In genomic region chr5:75054110-75054930, GRCh38 we compare ENCODE assay signal across 9 cellular contexts. TPM values are rescaled to one million over a fixed set of nuclear protein-coding genes. Genes with fewer than 3 reads are reported as not detected.
DNase-seq lines count a peak whose midpoint lies in the region; ATAC-seq, FAIRE-seq and TF ChIP-seq lines count a peak whose summit lies in the region.
"Had no signal": no experiment of that assay in that cellular context is flagged by ENCODE, and none has a peak within 500 bp of the region (broad histone marks: within the 10 kb centered on the region; RNA-seq: fewer than 3 reads in every experiment).

No MANE protein-coding gene starts in this region.

- peak overlapping the region; percentile 78 for H3K4me3 Mint-ChIP-seq in stimulated activated naive B cell treated with anti-CD40 and anti-IgM and Interleukin-4, amounts not matched to agents 10 μg/mL and 1 μg/mL and 100 μg/mL, for 72 hours

- WGBS in GM12878 (ENCODE audit: insufficient coverage, insufficient replicate concordance, low lambda C conversion rate, missing lambda C conversion rate), result 48% methylated on average over 29 of the region's 29 CpGs

- H3K4me1 Mint-ChIP-seq in stimulated activated naive B cell treated with anti-CD40 and anti-IgM and Interleukin-4, amounts not matched to agents 10 μg/mL and 1 μg/mL and 100 μg/mL, for 72 hours, result peaks cover 5 to 13% of the 10 kb centered on the region in 2 donors

- no peak for TF ChIP-seq EP300 in GM12878 (IDR thresholded peaks at IDR 0.05; ENCODE audit: borderline replicate concordance in 1 of 2, control insufficient read depth in 1 of 2, low read depth in 2 of 2, low read length in 2 of 2)

- ATAC-seq in Right ventricle myocardium inferior (peak; percentile 12), GM12878 (no peak), HG03354 (IDR thresholded peaks at IDR 0.05; ENCODE audit: poor library complexity, severe bottlenecking, unreplicated experiment) (no peak), GM18519 (IDR thresholded peaks at IDR 0.05; ENCODE audit: low FRiP score, unreplicated experiment) (no peak), HG03025 (IDR thresholded peaks at IDR 0.05; ENCODE audit: low FRiP score, unreplicated experiment) (no peak)
- ATAC-seq in stimulated activated naive B cell treated with anti-CD40 and anti-IgM and Interleukin-4, amounts not matched to agents 10 μg/mL and 1 μg/mL and 100 μg/mL, for 72 hours (replicated peaks), result no peak

- CTCF ChIA-PET in GM12878 (lab: Yijun Ruan, JAX), result no interaction called here

- peak overlapping the region; percentile 73 for H3K4me3 ChIP-seq in GM12878

- peaks cover 2% of the 10 kb centered on the region; the same call in 1 of the 2 replicates for H4K20me1 ChIP-seq in GM12878 (ENCODE audit: control insufficient read depth, insufficient read depth)

- intact Hi-C loops in Right ventricle myocardium inferior (cut with DNase I) (loop anchor here (10.0 kb wide), 1 partner anchor 280 kb away; the partner anchor contains the start of gene HMGCR), cardiac septum (cut with DNase I) (loop anchor here (5.0 kb wide), 1 partner anchor 283 kb away; the partner anchor contains the start of gene HMGCR), GM12878 (cut with micrococcal nuclease; ENCODE audit: unreplicated experiment) (no loop called here)

- in situ Hi-C loops in GM12878 (cut with MboI), result no loop called here

- TF ChIP-seq CTCF in GM12878 (IDR thresholded peaks at IDR 0.05 in 2 of 3, conservative IDR thresholded peaks at IDR 0.05 in 1 of 3; ENCODE audit: control insufficient read depth in 2 of 3, extremely low read depth in 1 of 3, insufficient read depth in 1 of 3, low read depth in 3 of 3, low read length in 3 of 3), result no peak

- H3K9me3 Mint-ChIP-seq in stimulated activated naive B cell treated with anti-CD40 and anti-IgM and Interleukin-4, amounts not matched to agents 10 μg/mL and 1 μg/mL and 100 μg/mL, for 72 hours, result no peaks in the 10 kb centered on the region

- H2AFZ ChIP-seq in GM12878 (ENCODE audit: control insufficient read depth, low read depth, low read length), result no peak overlapping the region; the same call in 1 of the 2 replicates

- POLR2A ChIA-PET in GM12878 (lab: Charles Lee), result no interaction called here

- H3K36me3 Mint-ChIP-seq in stimulated activated naive B cell treated with anti-CD40 and anti-IgM and Interleukin-4, amounts not matched to agents 10 μg/mL and 1 μg/mL and 100 μg/mL, for 72 hours, result no peaks in the 10 kb centered on the region

- peaks cover 6 to 13% of the 10 kb centered on the region in 2 experiments; a peak in 3 of 4 replicates for H3K27me3 ChIP-seq in GM12878 (replicated peaks in 1 of 2; ENCODE audit: control insufficient read depth in 2 of 2, insufficient read depth in 2 of 2, low read length in 1 of 2)

- no peaks in the 10 kb centered on the region for H3K36me3 ChIP-seq in GM12878 (ENCODE audit: control insufficient read depth in 2 of 2, insufficient read depth in 2 of 2, low read length in 1 of 2)

- H3K9ac ChIP-seq in GM12878 (ENCODE audit: control insufficient read depth, insufficient read depth, low read length), result no peak overlapping the region

- H3K27ac ChIP-seq in GM12878 (ENCODE audit: control insufficient read depth, insufficient read depth), result no peak overlapping the region

- H3K4me2 ChIP-seq in GM12878 (ENCODE audit: control insufficient read depth, insufficient read depth), result peak overlapping the region; percentile 82

- BruUV-seq in GM12878 (replicated peaks; lab: Mats Ljungman, UMichigan), result no TSS peak

- H3K4me1 ChIP-seq in GM12878 (ENCODE audit: control insufficient read depth, insufficient read depth, low read length), result peaks cover 3% of the 10 kb centered on the region; the same call in 1 of the 2 replicates

- no peaks in the 10 kb centered on the region for H3K9me3 ChIP-seq in GM12878 (replicated peaks; ENCODE audit: control insufficient read depth, insufficient read depth, low read length)

- no peak overlapping the region for H3K27ac Mint-ChIP-seq in stimulated activated naive B cell treated with anti-CD40 and anti-IgM and Interleukin-4, amounts not matched to agents 10 μg/mL and 1 μg/mL and 100 μg/mL, for 72 hours

- H3K27me3 Mint-ChIP-seq in stimulated activated naive B cell treated with anti-CD40 and anti-IgM and Interleukin-4, amounts not matched to agents 10 μg/mL and 1 μg/mL and 100 μg/mL, for 72 hours, result peaks cover 67 to 72% of the 10 kb centered on the region in 2 donors

- no peak for TF ChIP-seq RAD21 in GM12878 (IDR thresholded peaks at IDR 0.05; ENCODE audit: insufficient read depth, low read depth, low read length)

- SMC1A ChIA-PET in GM12878 (lab: Charles Lee; ENCODE audit: uncharacterized antibody, unreplicated experiment), result no interaction called here

- RAD21 ChIA-PET in GM12878 (lab: Charles Lee; ENCODE audit: unreplicated experiment), result no interaction called here

- FAIRE-seq in GM12878 (lab: Jason Lieb, UNC), result no peak
- FAIRE-seq: endometrium had no signal

- DNase-seq in Right ventricle myocardium inferior (ENCODE audit: missing footprints) (no peak), cardiac septum (ENCODE audit: low spot score) (no peak), GM12878 (ENCODE audit: low read depth, low spot score) (no peak), iris pigment epithelial cell (ENCODE audit: low read depth) (peak; percentile 65)
- DNase-seq in stimulated activated naive B cell treated with anti-CD40 and anti-IgM and Interleukin-4, amounts not matched to agents 10 μg/mL and 1 μg/mL and 100 μg/mL, for 72 hours, result no peak

- no peak for TF ChIP-seq POLR2A in GM12878 (IDR thresholded peaks at IDR 0.05; ENCODE audit: low read depth, low read length)

- no peaks in the 10 kb centered on the region for H3K79me2 ChIP-seq in GM12878 (ENCODE audit: control insufficient read depth, insufficient read depth, low read length)

TF ChIP-seq in GM12878, 131 proteins besides CTCF, POLR2A, EP300 and RAD21:
- TF ChIP-seq FOS (IDR thresholded peaks at IDR 0.05; ENCODE audit: borderline replicate concordance, extremely low read depth, insufficient read length) (no peak), ASH2L (IDR thresholded peaks at IDR 0.05; ENCODE audit: borderline replicate concordance, low read depth) (no peak), NFIC (IDR thresholded peaks at IDR 0.05; ENCODE audit: low read depth, low read length) (no peak), CHD2 (IDR thresholded peaks at IDR 0.05; ENCODE audit: borderline replicate concordance, low read depth, low read length) (no peak)
- TF ChIP-seq, protein P1, sequence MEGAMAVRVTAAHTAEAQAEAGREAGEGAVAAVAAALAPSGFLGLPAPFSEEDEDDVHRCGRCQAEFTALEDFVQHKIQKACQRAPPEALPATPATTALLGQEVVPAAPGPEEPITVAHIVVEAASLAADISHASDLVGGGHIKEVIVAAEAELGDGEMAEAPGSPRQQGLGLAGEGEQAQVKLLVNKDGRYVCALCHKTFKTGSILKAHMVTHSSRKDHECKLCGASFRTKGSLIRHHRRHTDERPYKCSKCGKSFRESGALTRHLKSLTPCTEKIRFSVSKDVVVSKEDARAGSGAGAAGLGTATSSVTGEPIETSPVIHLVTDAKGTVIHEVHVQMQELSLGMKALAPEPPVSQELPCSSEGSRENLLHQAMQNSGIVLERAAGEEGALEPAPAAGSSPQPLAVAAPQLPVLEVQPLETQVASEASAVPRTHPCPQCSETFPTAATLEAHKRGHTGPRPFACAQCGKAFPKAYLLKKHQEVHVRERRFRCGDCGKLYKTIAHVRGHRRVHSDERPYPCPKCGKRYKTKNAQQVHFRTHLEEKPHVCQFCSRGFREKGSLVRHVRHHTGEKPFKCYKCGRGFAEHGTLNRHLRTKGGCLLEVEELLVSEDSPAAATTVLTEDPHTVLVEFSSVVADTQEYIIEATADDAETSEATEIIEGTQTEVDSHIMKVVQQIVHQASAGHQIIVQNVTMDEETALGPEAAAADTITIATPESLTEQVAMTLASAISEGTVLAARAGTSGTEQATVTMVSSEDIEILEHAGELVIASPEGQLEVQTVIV (IDR thresholded peaks at IDR 0.05; ENCODE audit: borderline replicate concordance, partially characterized antibody), result no peak

RNA-seq across cellular contexts. Expression of gene GCNT4, which starts 2.0 kb away (rescaled TPM):
- total RNA-seq in Right ventricle myocardium inferior (0.35 TPM), cardiac septum (0.62 TPM), GM12878 (2014; rRNA removed) (not detected in 2 replicates), GM12878 (2014; rRNA removed; fragmentation: Illumina TruSeq; extraction: Trizol) (not detected in 2 replicates), GM12878 (2021) (0.03 TPM in 1 of 2 replicates, not detected in the other)
- total RNA-seq in GM12878 (2013; cell fraction: nucleolus; rRNA removed), result not detected in 2 replicates
- polyA plus RNA-seq in GM12878 (2011; ENCODE audit: low read depth), result not detected
- polyA plus RNA-seq in GM12878 (2011; rRNA removed) (not detected in 2 replicates), GM12878 (2014; fragmentation: Illumina TruSeq; extraction: Trizol) (not detected in 2 replicates), GM12878 (2014; fragmentation: Nextera tagmentation; extraction: Ambion mirVana) (not detected), GM12878 (2014; rRNA removed) (not detected in 2 replicates), GM12878 (2016; fragmentation: Nextera tagmentation; extraction: Ambion mirVana) (under 1 TPM in 1 of 2 experiments, not detected in 1; 0.04 TPM)
- polyA plus RNA-seq in GM12878 (2011; cell fraction: cytosol; rRNA removed), result not detected in 2 replicates
- polyA plus RNA-seq in GM12878 (2011; cell fraction: nucleus; rRNA removed), result not detected in 2 replicates
- 0.04 and 0.11 TPM in 2 replicates for polyA plus RNA-seq in GM12878 (2012)
- polyA minus RNA-seq in GM12878 (2011; rRNA and poly(A)+ RNA removed), result not detected in 2 replicates
- polyA minus RNA-seq in GM12878 (2011; cell fraction: cytosol; rRNA and poly(A)+ RNA removed), result not detected in 2 replicates
- polyA minus RNA-seq in GM12878 (2011; cell fraction: nucleus; rRNA and poly(A)+ RNA removed), result not detected in 2 replicates
